8 cellular contexts compared by ENCODE assay signal in genomic region chr1:92831368-92831761, GRCh38. TPM values are rescaled to one million over a fixed set of nuclear protein-coding genes. Genes with fewer than 3 reads are reported as not detected.
DNase-seq lines count a peak whose midpoint lies in the region; ATAC-seq and TF ChIP-seq lines count a peak whose summit lies in the region.

No MANE protein-coding gene starts in this region.

- CTCF ChIA-PET in activated CD4-positive, alpha-beta memory T cell treated with anti-CD3 and anti-CD28 coated beads, Interleukin-2, amount 10 ng/mL, durations not matched to agents 7 days and 5 days (lab: Charles Lee): interaction anchor here (0.7 to 2.4 kb wide), 20 partner anchors 10 to 347 kb away, joined by 3 to 33 read pairs (median 6); partner anchors contain the start of genes DIPK1A and GFI1

- no peaks in the 10 kb centered on the region for H3K27me3 Mint-ChIP-seq in activated naive CD4-positive, alpha-beta T cell treated with anti-CD3 and anti-CD28 coated beads, Interleukin-2, amount 50 U/mL, for 24 hours
- H3K27me3 Mint-ChIP-seq in activated CD4-positive, alpha-beta memory T cell treated with anti-CD3 and anti-CD28 coated beads, Interleukin-2, amount 10 ng/mL, durations not matched to agents 7 days and 5 days: no peaks in the 10 kb centered on the region
- H3K27me3 Mint-ChIP-seq in immature natural killer cell (ENCODE audit: low read depth in 3 of 3): peaks cover 10 to 15% (median 15%) of the 10 kb centered on the region in 3 donors
- no peaks in the 10 kb centered on the region for H3K27me3 Mint-ChIP-seq in type B pancreatic cell

- POLR2A ChIA-PET in activated CD4-positive, alpha-beta memory T cell treated with anti-CD3 and anti-CD28 coated beads, Interleukin-2, amount 10 ng/mL, durations not matched to agents 7 days and 5 days (lab: Charles Lee): interaction anchor here (0.6 to 5.0 kb wide), 21 partner anchors 10 to 1809 kb away, joined by 3 to 54 read pairs (median 5); partner anchors contain the start of genes DIPK1A, DR1, EVI5 and GFI1

- no peaks in the 10 kb centered on the region for H3K9me3 Mint-ChIP-seq in activated naive CD4-positive, alpha-beta T cell treated with anti-CD3 and anti-CD28 coated beads, Interleukin-2, amount 50 U/mL, for 24 hours
- no peaks in the 10 kb centered on the region for H3K9me3 Mint-ChIP-seq in activated CD4-positive, alpha-beta memory T cell treated with anti-CD3 and anti-CD28 coated beads, Interleukin-2, amount 10 ng/mL, durations not matched to agents 7 days and 5 days
- H3K9me3 Mint-ChIP-seq in immature natural killer cell: no peaks in the 10 kb centered on the region
- no peaks in the 10 kb centered on the region for H3K9me3 Mint-ChIP-seq in type B pancreatic cell

- peak overlapping the region; percentile 100 for H3K4me3 Mint-ChIP-seq in activated naive CD4-positive, alpha-beta T cell treated with anti-CD3 and anti-CD28 coated beads, Interleukin-2, amount 50 U/mL, for 24 hours
- peak overlapping the region; percentile 92 for H3K4me3 Mint-ChIP-seq in activated CD4-positive, alpha-beta memory T cell treated with anti-CD3 and anti-CD28 coated beads, Interleukin-2, amount 10 ng/mL, durations not matched to agents 7 days and 5 days
- H3K4me3 Mint-ChIP-seq in immature natural killer cell (peak overlapping the region; percentile 93 to 98 (median 98)), type B pancreatic cell (peak overlapping the region; percentile 97)

- peaks cover 31% of the 10 kb centered on the region for H3K4me1 Mint-ChIP-seq in activated naive CD4-positive, alpha-beta T cell treated with anti-CD3 and anti-CD28 coated beads, Interleukin-2, amount 50 U/mL, for 24 hours
- peaks cover 45% of the 10 kb centered on the region for H3K4me1 Mint-ChIP-seq in activated CD4-positive, alpha-beta memory T cell treated with anti-CD3 and anti-CD28 coated beads, Interleukin-2, amount 10 ng/mL, durations not matched to agents 7 days and 5 days
- H3K4me1 Mint-ChIP-seq in immature natural killer cell: peaks cover 44 to 51% of the 10 kb centered on the region in 2 donors
- H3K4me1 Mint-ChIP-seq in type B pancreatic cell (ENCODE audit: unreplicated experiment): peaks cover 21% of the 10 kb centered on the region

- no peak for ATAC-seq in GM21619 (IDR thresholded peaks at IDR 0.05; ENCODE audit: unreplicated experiment)

- H3K27ac Mint-ChIP-seq in activated naive CD4-positive, alpha-beta T cell treated with anti-CD3 and anti-CD28 coated beads, Interleukin-2, amount 50 U/mL, for 24 hours: peak overlapping the region; percentile 99
- peak overlapping the region; percentile 84 for H3K27ac Mint-ChIP-seq in activated CD4-positive, alpha-beta memory T cell treated with anti-CD3 and anti-CD28 coated beads, Interleukin-2, amount 10 ng/mL, durations not matched to agents 7 days and 5 days
- H3K27ac Mint-ChIP-seq in immature natural killer cell (peak overlapping the region in 5 of 6 donors; percentile 50 to 99 (median 99)), type B pancreatic cell (peak overlapping the region; percentile 99)

- no peak for TF ChIP-seq CTCF in type B pancreatic cell (conservative IDR thresholded peaks at IDR 0.05)

- no peak for DNase-seq in activated naive CD4-positive, alpha-beta T cell treated with anti-CD3 and anti-CD28 coated beads, Interleukin-2, amount 50 U/mL, for 16 hours
- no peak for DNase-seq in activated CD4-positive, alpha-beta memory T cell treated with anti-CD3 and anti-CD28 coated beads, Interleukin-2, amount 10 ng/mL, durations not matched to agents 7 days and 5 days
- no peak for DNase-seq in immature natural killer cell
- no peak for DNase-seq in type B pancreatic cell (ENCODE audit: extremely low spot score, unreplicated experiment)
- no peak for DNase-seq in inferior parietal cortex (ENCODE audit: extremely low spot score)
- DNase-seq in SKM-1 treated with dmso at 0.1 percent for 144 hours (lab: John Stamatoyannopoulos, UW; ENCODE audit: unreplicated experiment): no peak

- peaks cover 39% of the 10 kb centered on the region for H3K36me3 Mint-ChIP-seq in activated naive CD4-positive, alpha-beta T cell treated with anti-CD3 and anti-CD28 coated beads, Interleukin-2, amount 50 U/mL, for 24 hours
- peaks cover 46% of the 10 kb centered on the region for H3K36me3 Mint-ChIP-seq in activated CD4-positive, alpha-beta memory T cell treated with anti-CD3 and anti-CD28 coated beads, Interleukin-2, amount 10 ng/mL, durations not matched to agents 7 days and 5 days (ENCODE audit: low read depth)
- H3K36me3 Mint-ChIP-seq in immature natural killer cell: peaks cover 8 to 21% (median 14%) of the 10 kb centered on the region in 3 donors
- peaks cover 40% of the 10 kb centered on the region for H3K36me3 Mint-ChIP-seq in type B pancreatic cell

RNA-seq across cellular contexts. Expression of gene RPL5, which starts 0.5 kb away (rescaled TPM):
- total RNA-seq in activated CD4-positive, alpha-beta memory T cell treated with anti-CD3 and anti-CD28 coated beads, Interleukin-2, amount 10 ng/mL, durations not matched to agents 7 days and 5 days: 100 to 1,000 TPM; 660 to 678 TPM
- 1,000 to 10,000 TPM; 1,077 to 1,697 (median 1,102) TPM for polyA plus RNA-seq in immature natural killer cell
- 1,339 and 1,496 TPM in 2 replicates for total RNA-seq in type B pancreatic cell (ENCODE audit: low replicate concordance)

RNA-seq across cellular contexts. Expression of gene EVI5, which starts 46.5 kb away (rescaled TPM):
- 1 to 10 TPM; 2.9 TPM for total RNA-seq in activated CD4-positive, alpha-beta memory T cell treated with anti-CD3 and anti-CD28 coated beads, Interleukin-2, amount 10 ng/mL, durations not matched to agents 7 days and 5 days
- 1 to 10 TPM in 2 of 3 donors, under 1 TPM in 1; 0.39 to 2.2 (median 1.7) TPM for polyA plus RNA-seq in immature natural killer cell
- total RNA-seq in type B pancreatic cell (ENCODE audit: low replicate concordance): 23.6 and 29.6 TPM in 2 replicates
